Comparison of ENCODE assay signal across 5 cellular contexts in the genomic region with DNA sequence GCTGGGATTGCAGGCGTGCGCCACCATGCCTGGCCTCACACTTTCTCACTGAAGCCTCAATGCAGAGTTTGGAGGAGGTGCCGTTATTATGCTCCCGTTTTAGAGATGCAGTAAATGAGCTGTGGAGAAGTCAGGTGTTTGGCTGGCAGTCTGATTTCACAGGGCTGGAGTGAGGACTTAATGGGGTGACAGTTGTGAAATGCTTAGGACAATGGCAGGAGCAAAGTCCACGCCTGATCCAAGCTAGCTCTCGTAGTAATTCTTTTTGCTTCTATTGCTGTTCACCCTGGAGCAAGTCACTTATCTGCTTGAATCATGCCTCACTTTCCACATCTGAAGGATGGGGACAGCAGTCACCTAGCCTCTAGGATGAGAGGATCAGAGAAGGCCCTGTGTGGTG. TPM values are rescaled to one million over a fixed set of nuclear protein-coding genes. Genes with fewer than 3 reads are reported as not detected.
"Had no signal": no experiment of that assay in that cellular context is flagged by ENCODE, and none has a peak within 500 bp of the region (broad histone marks: within the 10 kb centered on the region; RNA-seq: fewer than 3 reads in every experiment).

No MANE protein-coding gene starts in this region.

- DNase-seq: H9, HCEC 1CT, KBM-7 had no signal

- H3K4me3 Mint-ChIP-seq: GM23338 had no signal

- H3K9me3 Mint-ChIP-seq: GM23338 had no signal

- H3K4me3 ChIP-seq: GM23338 had no signal

- ATAC-seq: GM23338 had no signal

- H3K27ac Mint-ChIP-seq: GM23338, H9, IgD-negative memory B cell had no signal

RNA-seq across cellular contexts. Expression of gene UNC5A, which starts 21.8 kb away (rescaled TPM):
- polyA plus RNA-seq: IgD-negative memory B cell had no signal
